In the genomic region with DNA sequence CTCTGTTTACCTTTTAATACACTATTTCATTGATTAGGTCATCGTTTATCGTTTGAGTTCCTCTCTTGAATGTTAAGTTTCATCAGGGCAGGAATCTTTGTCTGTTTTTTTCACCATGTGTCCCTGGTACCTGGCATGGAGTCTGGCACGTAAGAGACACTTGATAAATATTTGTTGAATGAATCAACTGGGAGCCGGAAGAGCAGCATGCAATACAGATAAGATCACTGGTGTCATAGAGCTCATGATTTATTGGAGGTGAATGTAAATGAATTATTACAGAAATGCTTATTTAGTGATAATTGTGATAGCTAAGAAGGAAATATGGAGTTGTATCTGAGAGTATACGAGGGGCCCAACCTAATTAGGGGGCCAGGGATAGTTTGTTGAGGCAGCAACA, we compare ENCODE assay signal across 12 cellular contexts.
DNase-seq lines count a peak whose midpoint lies in the region; ATAC-seq and TF ChIP-seq lines count a peak whose summit lies in the region.
"Had no signal": no experiment of that assay in that cellular context is flagged by ENCODE, and none has a peak within 500 bp of the region (broad histone marks: within the 10 kb centered on the region; RNA-seq: fewer than 3 reads in every experiment).

No MANE protein-coding gene starts in this region.

- TF ChIP-seq CTCF in choroid plexus epithelial cell (conservative IDR thresholded peaks at IDR 0.05; ENCODE audit: low read depth, low read length) = no peak

- H3K4me3 ChIP-seq in choroid plexus epithelial cell (ENCODE audit: low read depth, low read length) = no peak overlapping the region
- H3K4me3 ChIP-seq: BLaER1 treated with 17β-estradiol and CSF1 and Interleukin-3, amounts not matched to agents 10 nM and 100 nM; HAP-1 had no signal

- DNase-seq in EH (ENCODE audit: low read depth) (peak; percentile 72), NCI-H2196 treated with DMSO at 0.1 percent for 48 hours (lab: John Stamatoyannopoulos, UW; ENCODE audit: unreplicated experiment) (peak; percentile 66), choroid plexus epithelial cell (ENCODE audit: low read depth) (peak; percentile 34), mucosa of gallbladder (ENCODE audit: low spot score) (peak; percentile 67), NK-92 (lab: John Stamatoyannopoulos, UW; ENCODE audit: unreplicated experiment) (no peak), KG1 (lab: John Stamatoyannopoulos, UW) (no peak), NCI-H524 (lab: John Stamatoyannopoulos, UW) (no peak)
- DNase-seq: activated CD4-positive, alpha-beta memory T cell treated with anti-CD3 and anti-CD28 coated beads for 36 hours; NCI-H1694 had no signal

- no peak for ATAC-seq in GM18520 (IDR thresholded peaks at IDR 0.05; ENCODE audit: unreplicated experiment)

Comparison
In these comparisons a context has a peak if more than half of its experiments do, and no peak if none do; other contexts are left out.
1. DNase-seq: peak in EH (single experiment), NCI-H2196 treated with DMSO at 0.1 percent for 48 hours (single experiment), choroid plexus epithelial cell (single experiment) and mucosa of gallbladder (single experiment); none in NK-92 (single experiment), KG1 (single experiment) and NCI-H524 (0 of 2).